12 cellular contexts compared by ENCODE assay signal in the genomic region with DNA sequence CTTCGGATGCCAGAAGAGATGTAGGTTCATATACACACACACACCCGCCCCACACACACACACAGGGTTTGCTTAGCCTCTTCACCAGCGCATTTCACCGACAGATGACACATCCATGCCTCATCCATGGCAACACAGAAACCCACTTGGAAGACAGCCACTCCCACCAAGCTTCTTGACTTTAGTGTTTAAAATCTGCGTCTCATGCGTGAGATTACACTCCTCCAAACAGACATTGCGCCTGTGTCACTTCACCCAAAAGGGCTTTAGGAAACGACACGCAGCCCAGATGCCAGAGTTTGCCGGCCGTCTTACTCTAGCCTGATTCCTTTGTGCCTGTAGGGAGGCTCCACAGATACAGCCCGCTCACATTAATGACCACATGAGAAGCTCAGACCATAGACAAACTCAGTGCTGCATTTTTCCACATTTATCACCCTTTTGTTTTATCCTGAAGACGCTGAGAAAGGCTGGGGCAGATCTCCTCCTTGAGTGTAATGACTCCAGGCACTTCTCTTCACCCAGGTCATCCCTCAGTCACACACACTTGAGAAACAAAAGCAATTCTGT.
DNase-seq lines count a peak whose midpoint lies in the region; TF ChIP-seq lines count a peak whose summit lies in the region.
"Had no signal": no experiment of that assay in that cellular context is flagged by ENCODE, and none has a peak within 500 bp of the region (broad histone marks: within the 10 kb centered on the region; RNA-seq: fewer than 3 reads in every experiment).

No MANE protein-coding gene starts in this region.

- peak overlapping the region; percentile 15 to 86 (median 68) for H3K27ac Mint-ChIP-seq in brain
- H3K27ac Mint-ChIP-seq in activated naive CD8-positive, alpha-beta T cell treated with anti-CD3 and anti-CD28 coated beads for 36 hours = no peak overlapping the region
- H3K27ac Mint-ChIP-seq: activated T-helper 17 cell treated with anti-CD3 and anti-CD28 coated beads, Interleukin-2, amount 50 U/mL, for 72 hours had no signal

- DNase-seq in DMS53 (lab: John Stamatoyannopoulos, UW) = peak; percentile 56
- no peak for DNase-seq in DMS53 treated with DMSO at 0.1 percent for 48 hours (lab: John Stamatoyannopoulos, UW; ENCODE audit: unreplicated experiment)
- DNase-seq in iris pigment epithelial cell (ENCODE audit: low read depth) = peak; percentile 78
- no peak for DNase-seq in activated naive CD8-positive, alpha-beta T cell treated with anti-CD3 and anti-CD28 coated beads for 36 hours
- DNase-seq in islet precursor cell = no peak
- no peak for DNase-seq in NCI-H2196 (lab: John Stamatoyannopoulos, UW; ENCODE audit: unreplicated experiment)
- DNase-seq: cerebellar nuclear complex, NCI-H1048, SHP77 treated with DMSO at 0.1 percent for 48 hours had no signal

- H3K9me3 Mint-ChIP-seq in brain = no peaks in the 10 kb centered on the region
- peaks cover 4% of the 10 kb centered on the region for H3K9me3 Mint-ChIP-seq in activated naive CD8-positive, alpha-beta T cell treated with anti-CD3 and anti-CD28 coated beads for 36 hours
- H3K9me3 Mint-ChIP-seq: activated T-helper 17 cell treated with anti-CD3 and anti-CD28 coated beads, Interleukin-2, amount 50 U/mL, for 72 hours had no signal

- H3K4me3 Mint-ChIP-seq in brain = peak overlapping the region in 4 of 5 experiments; percentile 14 to 52 (median 34)
- no peak overlapping the region for H3K4me3 Mint-ChIP-seq in activated naive CD8-positive, alpha-beta T cell treated with anti-CD3 and anti-CD28 coated beads for 36 hours
- H3K4me3 Mint-ChIP-seq: activated T-helper 17 cell treated with anti-CD3 and anti-CD28 coated beads, Interleukin-2, amount 50 U/mL, for 72 hours had no signal

- H3K4me1 Mint-ChIP-seq in brain = peaks cover 99% of the 10 kb centered on the region
- H3K4me1 Mint-ChIP-seq in activated naive CD8-positive, alpha-beta T cell treated with anti-CD3 and anti-CD28 coated beads for 36 hours = peaks cover 6% of the 10 kb centered on the region

- TF ChIP-seq CTCF in brain (conservative IDR thresholded peaks at IDR 0.05) = no peak

- no peaks in the 10 kb centered on the region for H3K36me3 Mint-ChIP-seq in brain
- no peaks in the 10 kb centered on the region for H3K36me3 Mint-ChIP-seq in activated naive CD8-positive, alpha-beta T cell treated with anti-CD3 and anti-CD28 coated beads for 36 hours

- peaks cover 3% of the 10 kb centered on the region for H3K27me3 Mint-ChIP-seq in brain
- peaks cover 31% of the 10 kb centered on the region for H3K27me3 Mint-ChIP-seq in activated naive CD8-positive, alpha-beta T cell treated with anti-CD3 and anti-CD28 coated beads for 36 hours

- H3K27ac ChIP-seq in temporal lobe (ENCODE audit: low read depth, low read length) = peak overlapping the region; percentile 75

Comparison
In these comparisons a context has a peak if more than half of its experiments do, and no peak if none do; other contexts are left out.
1. DNase-seq: peak in DMS53 (single experiment) and iris pigment epithelial cell (single experiment); none in DMS53 treated with DMSO at 0.1 percent for 48 hours (single experiment), activated naive CD8-positive, alpha-beta T cell treated with anti-CD3 and anti-CD28 coated beads for 36 hours (single experiment), islet precursor cell (single experiment) and NCI-H2196 (single experiment).